1 cellular context compared by ENCODE assay signal in genomic region chrX:104795804-104796203, GRCh38.
A peak's percentile ranks its signal among the peaks of the same experiment; 100 is the strongest.
TF ChIP-seq lines count a peak whose summit lies in the region.

No MANE protein-coding gene starts in this region.

TF ChIP-seq in GM23338, 12 proteins besides CTCF, POLR2A, EP300 and RAD21:
- TF ChIP-seq ZNF462 (CRISPR knock-in tag; IDR thresholded peaks at IDR 0.05) (0 out of 2 replicates have a peak, but pooled peaks have one; percentile 2), EZH2phosphoT487 (IDR thresholded peaks at IDR 0.05; ENCODE audit: unreplicated experiment) (no peak)
